ENCODE assay signal across 6 cellular contexts in the genomic region with DNA sequence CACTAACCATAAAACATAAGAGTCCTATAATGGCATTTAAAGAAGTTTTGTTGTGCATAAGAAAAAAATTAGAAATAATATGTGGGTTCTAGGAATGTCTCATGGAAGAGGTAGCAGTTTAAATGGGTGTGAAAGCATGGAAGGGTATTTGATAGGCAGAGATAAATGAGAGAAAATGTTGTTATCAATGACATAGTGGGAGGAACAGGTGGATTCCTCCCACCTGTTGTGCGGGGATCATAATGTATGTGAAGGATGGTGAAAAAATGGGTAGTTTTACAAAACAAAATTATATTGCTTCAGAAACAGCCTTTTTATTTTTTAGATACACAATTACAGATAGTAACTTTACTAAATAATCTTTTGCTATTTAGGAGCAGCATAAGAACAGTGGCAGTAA.
"Had no signal": no experiment of that assay in that cellular context is flagged by ENCODE, and none has a peak within 500 bp of the region (broad histone marks: within the 10 kb centered on the region; RNA-seq: fewer than 3 reads in every experiment).

No MANE protein-coding gene starts in this region.

- DNase-seq: IMR-90, KBM-7, KG1 had no signal

- H3K27ac ChIP-seq: HL-60, KMS-11 had no signal

- H3K4me3 ChIP-seq: K562 had no signal
